8 cellular contexts compared by ENCODE assay signal in genomic region chr1:22500476-22500875, GRCh38. TPM values are rescaled to one million over a fixed set of nuclear protein-coding genes. Genes with fewer than 3 reads are reported as not detected.
DNase-seq lines count a peak whose midpoint lies in the region; ATAC-seq and TF ChIP-seq lines count a peak whose summit lies in the region.

No MANE protein-coding gene starts in this region.

- H3K27ac Mint-ChIP-seq in natural killer cell = no peak overlapping the region
- no peak overlapping the region for H3K27ac Mint-ChIP-seq in activated CD4-positive, alpha-beta memory T cell treated with anti-CD3 and anti-CD28 coated beads, Interleukin-2, amount 10 ng/mL, durations not matched to agents 7 days and 5 days

- H3K4me3 ChIP-seq in brain microvascular endothelial cell (ENCODE audit: low read depth, low read length) = no peak overlapping the region

- CTCF ChIA-PET in activated CD4-positive, alpha-beta memory T cell treated with anti-CD3 and anti-CD28 coated beads, Interleukin-2, amount 10 ng/mL, durations not matched to agents 7 days and 5 days (lab: Charles Lee) = no interaction called here

- peaks cover 6 to 7% of the 10 kb centered on the region in 2 donors for H3K4me1 Mint-ChIP-seq in natural killer cell
- H3K4me1 Mint-ChIP-seq in activated CD4-positive, alpha-beta memory T cell treated with anti-CD3 and anti-CD28 coated beads, Interleukin-2, amount 10 ng/mL, durations not matched to agents 7 days and 5 days = no peaks in the 10 kb centered on the region

- in situ Hi-C loops in brain microvascular endothelial cell (cut with HindIII; ENCODE audit: low pct_ligation_motif_present, low sequenced_read_pairs) = no loop called here

- H3K9me3 Mint-ChIP-seq in natural killer cell = no peaks in the 10 kb centered on the region
- H3K9me3 Mint-ChIP-seq in activated CD4-positive, alpha-beta memory T cell treated with anti-CD3 and anti-CD28 coated beads, Interleukin-2, amount 10 ng/mL, durations not matched to agents 7 days and 5 days = no peaks in the 10 kb centered on the region

- no peak overlapping the region for H3K27ac ChIP-seq in brain microvascular endothelial cell

- H3K36me3 Mint-ChIP-seq in natural killer cell = no peaks in the 10 kb centered on the region
- no peaks in the 10 kb centered on the region for H3K36me3 Mint-ChIP-seq in activated CD4-positive, alpha-beta memory T cell treated with anti-CD3 and anti-CD28 coated beads, Interleukin-2, amount 10 ng/mL, durations not matched to agents 7 days and 5 days (ENCODE audit: low read depth)

- DNase-seq in DMS79 (lab: John Stamatoyannopoulos, UW) = peak; percentile 65
- peak; percentile 41 for DNase-seq in NCI-H1436 (lab: John Stamatoyannopoulos, UW)
- DNase-seq in brain microvascular endothelial cell = peak; percentile 35
- DNase-seq in lung microvascular endothelial cell (ENCODE audit: low read depth in 2 of 2) = peak; percentile 67 to 85
- DNase-seq in natural killer cell = no peak
- no peak for DNase-seq in activated CD4-positive, alpha-beta memory T cell treated with anti-CD3 and anti-CD28 coated beads, Interleukin-2, amount 10 ng/mL, durations not matched to agents 7 days and 5 days
- no peak for DNase-seq in NOMO-1 (lab: John Stamatoyannopoulos, UW; ENCODE audit: unreplicated experiment in 2 of 2)

- ATAC-seq in GM18520 (IDR thresholded peaks at IDR 0.05; ENCODE audit: unreplicated experiment) (no peak), natural killer cell (no peak)

- no peaks in the 10 kb centered on the region for H3K27me3 Mint-ChIP-seq in natural killer cell (ENCODE audit: low read depth in 2 of 2)
- H3K27me3 Mint-ChIP-seq in activated CD4-positive, alpha-beta memory T cell treated with anti-CD3 and anti-CD28 coated beads, Interleukin-2, amount 10 ng/mL, durations not matched to agents 7 days and 5 days = no peaks in the 10 kb centered on the region

- POLR2A ChIA-PET in activated CD4-positive, alpha-beta memory T cell treated with anti-CD3 and anti-CD28 coated beads, Interleukin-2, amount 10 ng/mL, durations not matched to agents 7 days and 5 days (lab: Charles Lee) = no interaction called here

- no peak overlapping the region for H3K4me3 Mint-ChIP-seq in natural killer cell
- no peak overlapping the region for H3K4me3 Mint-ChIP-seq in activated CD4-positive, alpha-beta memory T cell treated with anti-CD3 and anti-CD28 coated beads, Interleukin-2, amount 10 ng/mL, durations not matched to agents 7 days and 5 days

- H3K27me3 ChIP-seq in brain microvascular endothelial cell (replicated peaks) = no peaks in the 10 kb centered on the region

- H3K36me3 ChIP-seq in brain microvascular endothelial cell (replicated peaks) = peaks cover 3% of the 10 kb centered on the region

- intact Hi-C loops in natural killer cell (cut with micrococcal nuclease) = no loop called here

- TF ChIP-seq CTCF in brain microvascular endothelial cell (IDR thresholded peaks at IDR 0.05; ENCODE audit: low read depth, low read length, missing control alignments) = no peak
- no peak for TF ChIP-seq CTCF in natural killer cell (IDR thresholded peaks at IDR 0.05)

RNA-seq across cellular contexts. Expression of gene ZBTB40, which starts 48.8 kb away (rescaled TPM):
- 5.9 and 9.7 TPM in 2 replicates for total RNA-seq in lung microvascular endothelial cell
- 10 to 100 TPM; 32.9 to 37.6 (median 36.7) TPM for total RNA-seq in natural killer cell
- 10 to 100 TPM; 15.2 to 15.3 TPM for total RNA-seq in activated CD4-positive, alpha-beta memory T cell treated with anti-CD3 and anti-CD28 coated beads, Interleukin-2, amount 10 ng/mL, durations not matched to agents 7 days and 5 days

Comparison
In these comparisons a context has a peak if more than half of its experiments do, and no peak if none do; other contexts are left out.
1. DNase-seq: peak in DMS79 (single experiment), NCI-H1436 (single experiment), brain microvascular endothelial cell (single experiment) and lung microvascular endothelial cell (2 of 2); none in natural killer cell (single experiment), activated CD4-positive, alpha-beta memory T cell treated with anti-CD3 and anti-CD28 coated beads, Interleukin-2, amount 10 ng/mL, durations not matched to agents 7 days and 5 days (single experiment) and NOMO-1 (0 of 2).